15 cellular contexts compared by ENCODE assay signal in genomic region chr5:180381428-180381827, GRCh38. TPM values are rescaled to one million over a fixed set of nuclear protein-coding genes. Genes with fewer than 3 reads are reported as not detected.
A peak's percentile ranks its signal among the peaks of the same experiment; 100 is the strongest.
DNase-seq lines count a peak whose midpoint lies in the region; ATAC-seq and TF ChIP-seq lines count a peak whose summit lies in the region.
"Had no signal": no experiment of that assay in that cellular context is flagged by ENCODE, and none has a peak within 500 bp of the region (broad histone marks: within the 10 kb centered on the region; RNA-seq: fewer than 3 reads in every experiment).

No MANE protein-coding gene starts in this region.

- H3K36me3 ChIP-seq in HEK293 (ENCODE audit: control insufficient read depth in 2 of 2, insufficient read depth in 1 of 2, low read length in 2 of 2) = no peaks in the 10 kb centered on the region
- H3K36me3 ChIP-seq in thyroid gland = no peaks in the 10 kb centered on the region

- CTCF ChIA-PET in HEK293 (lab: Yijun Ruan, JAX) = no interaction called here

- H3K4me1 ChIP-seq in HEK293 (ENCODE audit: control insufficient read depth, insufficient read depth, low read length) = no peaks in the 10 kb centered on the region
- peaks cover 0 to 12% of the 10 kb centered on the region in 2 donors for H3K4me1 ChIP-seq in thyroid gland

- no peak for TF ChIP-seq CTCF in HEK293 (tag by site-specific recombination; IDR thresholded peaks at IDR 0.05)
- no peak for TF ChIP-seq CTCF in glutamatergic neuron (IDR thresholded peaks at IDR 0.05; ENCODE audit: partially characterized antibody, unreplicated experiment)
- no peak for TF ChIP-seq CTCF in thyroid gland (IDR thresholded peaks at IDR 0.05)

- peaks cover 4% of the 10 kb centered on the region for H3K27me3 Mint-ChIP-seq in glutamatergic neuron (ENCODE audit: unreplicated experiment)

- H3K27ac Mint-ChIP-seq in glutamatergic neuron (ENCODE audit: unreplicated experiment) = no peak overlapping the region
- H3K27ac Mint-ChIP-seq: T-helper 1 cell treated with Interleukin-12 subunit alpha and Interleukin-12 subunit beta and Interleukin-4 antibody, amounts not matched to agents 30 μg/mL and 1 μg/mL, for 36 hours had no signal

- intact Hi-C loops in thyroid gland (cut with DNase I) = no loop called here

- no peak overlapping the region for H3K4me3 Mint-ChIP-seq in glutamatergic neuron (ENCODE audit: unreplicated experiment)
- H3K4me3 Mint-ChIP-seq: T-helper 1 cell treated with Interleukin-12 subunit alpha and Interleukin-12 subunit beta and Interleukin-4 antibody, amounts not matched to agents 30 μg/mL and 1 μg/mL, for 36 hours had no signal

- H3K9me3 ChIP-seq in HEK293 (ENCODE audit: control insufficient read depth, insufficient read depth, low read depth, low read length) (no peaks in the 10 kb centered on the region), thyroid gland (no peaks in the 10 kb centered on the region)

- H3K9me3 Mint-ChIP-seq in glutamatergic neuron (ENCODE audit: unreplicated experiment) = peaks cover 1% of the 10 kb centered on the region
- H3K9me3 Mint-ChIP-seq: T-helper 1 cell treated with Interleukin-12 subunit alpha and Interleukin-12 subunit beta and Interleukin-4 antibody, amounts not matched to agents 30 μg/mL and 1 μg/mL, for 36 hours had no signal

- H3K27me3 ChIP-seq in thyroid gland = no peaks in the 10 kb centered on the region

- DNase-seq in NCI-H2171 treated with DMSO at 0.1 percent for 48 hours (lab: John Stamatoyannopoulos, UW) = peak; percentile 0
- no peak for DNase-seq in NCI-H2171 (lab: John Stamatoyannopoulos, UW)
- DNase-seq in glutamatergic neuron = peak; percentile 47
- peak; percentile 46 for DNase-seq in retina
- DNase-seq in NCI-H748 (lab: John Stamatoyannopoulos, UW; ENCODE audit: unreplicated experiment) = no peak
- DNase-seq in thyroid gland = no peak
- DNase-seq: HCEC 1CT, MM.1S, NCI-H187 treated with DMSO at 0.1 percent for 48 hours, NCI-H446, NCI-H82, SIG-M5 had no signal

- H3K4me1 Mint-ChIP-seq in glutamatergic neuron (ENCODE audit: low read depth, unreplicated experiment) = peaks cover 2% of the 10 kb centered on the region

- H3K27ac ChIP-seq in HEK293 (ENCODE audit: extremely low read depth, low read depth, low read length) (no peak overlapping the region), thyroid gland (peak overlapping the region in 1 of 3 donors; percentile 27)

- no peak for ATAC-seq in GM18520 (IDR thresholded peaks at IDR 0.05; ENCODE audit: unreplicated experiment)

- no peak overlapping the region for H3K4me3 ChIP-seq in HEK293 (ENCODE audit: low read depth, low read length)
- no peak overlapping the region for H3K4me3 ChIP-seq in thyroid gland (replicated peaks in 1 of 3)

- POLR2A ChIA-PET in HEK293 (lab: Yijun Ruan, JAX) = no interaction called here

- H3K36me3 Mint-ChIP-seq in glutamatergic neuron (ENCODE audit: unreplicated experiment) = no peaks in the 10 kb centered on the region

- 67 to 68% methylated on average over 2 to 4 of the region's 4 CpGs for WGBS in thyroid gland, 2 donors

- TF ChIP-seq POLR2A in thyroid gland (IDR thresholded peaks at IDR 0.05) = no peak

TF ChIP-seq in HEK293, 187 proteins besides CTCF, POLR2A, EP300 and RAD21:
- TF ChIP-seq ZIC2 (tag by site-specific recombination; IDR thresholded peaks at IDR 0.05) (peak; percentile 68), SETDB1 (IDR thresholded peaks at IDR 0.05; ENCODE audit: insufficient read length, low read length) (no peak), ZNF621 (tag by site-specific recombination; IDR thresholded peaks at IDR 0.05) (no peak), SCRT1 (tag by site-specific recombination; IDR thresholded peaks at IDR 0.05; ENCODE audit: borderline replicate concordance) (no peak)

RNA-seq across cellular contexts. Expression of gene GFPT2, which starts 28.3 kb away (rescaled TPM):
- total RNA-seq in glutamatergic neuron (ENCODE audit: unreplicated experiment) (11.6 TPM), thyroid gland (10 to 100 TPM in 2 of 4 donors, 1 to 10 TPM in 2; 8.2 to 26.6 (median 11.1) TPM)

Comparison
In these comparisons a context has a peak if more than half of its experiments do, and no peak if none do; other contexts are left out.
1. DNase-seq: peak in NCI-H2171 treated with DMSO at 0.1 percent for 48 hours (single experiment), glutamatergic neuron (single experiment) and retina (single experiment); none in NCI-H2171 (single experiment), NCI-H748 (single experiment) and thyroid gland (0 of 2).